ENCODE assay signal across 8 cellular contexts in genomic region chr17:64506201-64506575, GRCh38. TPM values are rescaled to one million over a fixed set of nuclear protein-coding genes. Genes with fewer than 3 reads are reported as not detected.
DNase-seq lines count a peak whose midpoint lies in the region; ATAC-seq and TF ChIP-seq lines count a peak whose summit lies in the region.

TSS of gene DDX5 (minus strand) at chr17:64506289. CDS start at chr17:64506119, 170 bp downstream.

- H4K8ac ChIP-seq in IMR-90 (ENCODE audit: low read depth in 2 of 2, low read length in 2 of 2), result peak within 1 kb of the TSS; percentile 93 to 98

- H3K27me3 Mint-ChIP-seq in Calu3 (ENCODE audit: unreplicated experiment), result no peaks in the 10 kb centered on the region

- in situ Hi-C loops in IMR-90 (cut with MboI; ENCODE audit: low sequenced_read_pairs), result no loop called here

- H3K4me1 Mint-ChIP-seq in Calu3 (ENCODE audit: low read depth, unreplicated experiment), result peaks cover 19% of the 10 kb centered on the region

- CTCF ChIA-PET in Calu3 (lab: Charles Lee), result interaction anchor here (0.6 to 1.0 kb wide), 4 partner anchors 10 to 894 kb away, joined by 3 to 11 read pairs (median 4); no protein-coding TSS in a partner anchor
- CTCF ChIA-PET in IMR-90 (lab: Yijun Ruan, JAX), result interaction anchor here (1.5 kb wide), 1 partner anchor 15 kb away, joined by 5 read pairs; no protein-coding TSS in a partner anchor

- TF ChIP-seq CTCF in Calu3 (IDR thresholded peaks at IDR 0.05; ENCODE audit: unreplicated experiment), result no peak
- TF ChIP-seq CTCF in IMR-90 (conservative IDR thresholded peaks at IDR 0.05; ENCODE audit: low read depth, low read length), result no peak
- no peak for TF ChIP-seq CTCF in mucosa of descending colon (IDR thresholded peaks at IDR 0.05)

- peak within 1 kb of the TSS; percentile 94 for H3K9ac ChIP-seq in IMR-90 (ENCODE audit: low read depth, low read length)

- H2BK20ac ChIP-seq in IMR-90 (ENCODE audit: low read depth, low read length), result no peak within 1 kb of the TSS

- H4K5ac ChIP-seq in IMR-90 (ENCODE audit: low read depth, low read length), result peak within 1 kb of the TSS; percentile 77

- H3K9me1 ChIP-seq in IMR-90 (ENCODE audit: insufficient read depth, low read length), result peaks cover 7% of the 10 kb centered on the region

- H4K91ac ChIP-seq in IMR-90 (ENCODE audit: insufficient read depth, low read depth, low read length), result peak within 1 kb of the TSS; percentile 98

- dilution Hi-C loops in IMR-90 (cut with HindIII; ENCODE audit: low sequenced_read_pairs, unreplicated experiment), result no loop called here

- H3K36me3 Mint-ChIP-seq in Calu3 (ENCODE audit: insufficient read depth, unreplicated experiment), result peaks cover 89% of the 10 kb centered on the region

- H2AFZ ChIP-seq in IMR-90 (replicated peaks; ENCODE audit: low read length, poor library complexity), result peak within 1 kb of the TSS; percentile 91

- H3K9me3 ChIP-seq in IMR-90 (ENCODE audit: control insufficient read depth, insufficient read depth, low read length), result no peaks in the 10 kb centered on the region
- H3K9me3 ChIP-seq in mucosa of descending colon, result no peaks in the 10 kb centered on the region

- peak; percentile 99 for TF ChIP-seq POLR2A in IMR-90 (IDR thresholded peaks at IDR 0.05; ENCODE audit: low read depth, low read length)

- H2BK5ac ChIP-seq in IMR-90 (ENCODE audit: low read depth, low read length, poor library complexity, severe bottlenecking), result peak within 1 kb of the TSS; percentile 93

- peak; percentile 96 for DNase-seq in Calu3
- peak; percentile 94 for DNase-seq in IMR-90
- DNase-seq in OCI-M2 (lab: John Stamatoyannopoulos, UW; ENCODE audit: unreplicated experiment), result peak; percentile 92
- DNase-seq in activated T-cell treated with anti-CD3 and anti-CD28 coated beads for 24 hours (ENCODE audit: low read depth), result peak; percentile 96
- DNase-seq in epithelial cell of prostate (ENCODE audit: low read depth, low spot score), result peak; percentile 98
- peak; percentile 98 to 99 (median 99) for DNase-seq in mucosa of descending colon
- peak; percentile 95 to 96 for DNase-seq in stimulated activated CD8-positive, alpha-beta memory T cell treated with anti-CD3 and anti-CD28 coated beads, Interleukin-4, amount 100 ng/mL, for 1 hour (ENCODE audit: low read depth in 2 of 2, low spot score in 1 of 2)

- POLR2A ChIA-PET in IMR-90 (lab: Charles Lee; ENCODE audit: unreplicated experiment), result interaction anchor here (0.7 to 1.2 kb wide), 6 partner anchors 15 to 688 kb away, joined by 3 to 12 read pairs (median 3); no protein-coding TSS in a partner anchor

- H3K4me3 Mint-ChIP-seq in Calu3 (ENCODE audit: low read depth, unreplicated experiment), result peak within 1 kb of the TSS; percentile 86

- peak within 1 kb of the TSS; percentile 99 for H3K14ac ChIP-seq in IMR-90 (replicated peaks; ENCODE audit: low read depth, low read length)

- peak within 1 kb of the TSS; percentile 99 for H3K23ac ChIP-seq in IMR-90 (ENCODE audit: low read depth, low read length)

- intact Hi-C loops in Calu3 (cut with micrococcal nuclease; ENCODE audit: unreplicated experiment), result no loop called here
- intact Hi-C loops in IMR-90 (cut with micrococcal nuclease), result no loop called here
- intact Hi-C loops in mucosa of descending colon (cut with DNase I, micrococcal nuclease), result no loop called here

- H3K4me2 ChIP-seq in IMR-90 (ENCODE audit: low read depth, low read length), result peak within 1 kb of the TSS; percentile 94

- H3K4me3 ChIP-seq in IMR-90 (ENCODE audit: insufficient read depth, low read depth, low read length) (peak within 1 kb of the TSS; percentile 93), mucosa of descending colon (peak within 1 kb of the TSS; percentile 99)

- H2BK120ac ChIP-seq in IMR-90 (ENCODE audit: low read depth, low read length), result peak within 1 kb of the TSS; percentile 61

- H2AK9ac ChIP-seq in IMR-90 (replicated peaks; ENCODE audit: low read depth, low read length, poor library complexity), result peak within 1 kb of the TSS; percentile 100

- H3K18ac ChIP-seq in IMR-90 (ENCODE audit: low read depth, low read length), result peak within 1 kb of the TSS; percentile 88

- H3K27ac Mint-ChIP-seq in Calu3 (ENCODE audit: unreplicated experiment), result peak within 1 kb of the TSS; percentile 99

- ATAC-seq in GM21515 (IDR thresholded peaks at IDR 0.05; ENCODE audit: unreplicated experiment), result peak; percentile 62
- peak; percentile 66 for ATAC-seq in IMR-90 (ENCODE audit: low read depth)
- ATAC-seq in mucosa of descending colon, result peak; percentile 88

- no peaks in the 10 kb centered on the region for H3K9me3 Mint-ChIP-seq in Calu3 (ENCODE audit: low read depth, unreplicated experiment)

- H3K56ac ChIP-seq in IMR-90 (ENCODE audit: extremely low read depth, insufficient read depth, low read length), result peak within 1 kb of the TSS; percentile 98

- peak within 1 kb of the TSS; percentile 98 for H2AK5ac ChIP-seq in IMR-90 (ENCODE audit: low read depth, low read length)

- peaks cover 41% of the 10 kb centered on the region for H3K36me3 ChIP-seq in IMR-90 (ENCODE audit: control insufficient read depth, insufficient read depth, low read length)
- H3K36me3 ChIP-seq in mucosa of descending colon (ENCODE audit: low read depth), result peaks cover 34% of the 10 kb centered on the region

- H3K27ac ChIP-seq in IMR-90 (ENCODE audit: insufficient read depth, low read length) (peak within 1 kb of the TSS; percentile 94), epithelial cell of prostate (peak within 1 kb of the TSS; percentile 97)

- TF ChIP-seq RAD21 in IMR-90 (IDR thresholded peaks at IDR 0.05; ENCODE audit: low read length), result no peak

- H3K4me1 ChIP-seq in IMR-90 (ENCODE audit: control insufficient read depth, insufficient read depth, low read length) (peaks cover 2% of the 10 kb centered on the region; the same call in 1 of the 2 replicates), mucosa of descending colon (ENCODE audit: low read depth) (peaks cover 28% of the 10 kb centered on the region)

- WGBS in IMR-90 (ENCODE audit: extremely low coverage in 2 of 2, insufficient read length in 1 of 2), 2 experiments, result 2% methylated on average over 6 of the region's 31 CpGs; no CpG with 5 or more reads in 1 of the 2 experiments

- peaks cover 73% of the 10 kb centered on the region for H4K20me1 ChIP-seq in IMR-90 (ENCODE audit: insufficient read depth, low read length)

- H3K4ac ChIP-seq in IMR-90 (ENCODE audit: low read depth, low read length), result peak within 1 kb of the TSS; percentile 99

- peaks cover 21 to 62% of the 10 kb centered on the region in 2 experiments for H3K79me1 ChIP-seq in IMR-90 (ENCODE audit: low read depth in 1 of 2, low read length in 2 of 2)

- peak within 1 kb of the TSS; percentile 17; the same call in 1 of the 3 replicates for H2BK15ac ChIP-seq in IMR-90 (ENCODE audit: low read depth, low read length)

- BruUV-seq in Calu3 (replicated peaks; lab: Mats Ljungman, UMichigan), result no TSS peak
- no TSS peak for BruUV-seq in IMR-90 (replicated peaks; lab: Mats Ljungman, UMichigan)

- H3K27me3 ChIP-seq in IMR-90 (ENCODE audit: control insufficient read depth, insufficient read depth, low read length), result no peaks in the 10 kb centered on the region

TF ChIP-seq in IMR-90, 13 proteins besides CTCF, POLR2A, EP300 and RAD21:
- peak; percentile 55; the same call in 1 of the 2 replicates for TF ChIP-seq NFE2L2 (IDR thresholded peaks at IDR 0.05; ENCODE audit: low read depth, low read length)
- peak; percentile 90; the same call in 1 of the 2 replicates for TF ChIP-seq MAZ (IDR thresholded peaks at IDR 0.05; ENCODE audit: borderline replicate concordance, low read depth, low read length)
- peak; percentile 8; the same call in 1 of the 2 replicates for TF ChIP-seq FOS (IDR thresholded peaks at IDR 0.05; ENCODE audit: low read depth, low read length)
- TF ChIP-seq MAFK (IDR thresholded peaks at IDR 0.05; ENCODE audit: low read depth, low read length), result no peak
- TF ChIP-seq CEBPB (IDR thresholded peaks at IDR 0.05; ENCODE audit: low read depth, low read length), result peak; percentile 68
- no peak; the same call in 1 of the 2 replicates for TF ChIP-seq CHD1 (IDR thresholded peaks at IDR 0.05; ENCODE audit: low read depth, low read length)
- no peak for TF ChIP-seq SMC3 (IDR thresholded peaks at IDR 0.05; ENCODE audit: low read depth, low read length)

RNA-seq across cellular contexts. Expression of gene DDX5, which starts in this region (rescaled TPM):
- 384 and 477 TPM in 2 replicates for total RNA-seq in Calu3 (2022)
- total RNA-seq in IMR-90 (2012; rRNA removed), result 253 and 330 TPM in 2 replicates
- 781 and 848 TPM in 2 replicates for polyA plus RNA-seq in IMR-90 (2012; rRNA removed)
- 975 and 1,133 TPM in 2 replicates for polyA plus RNA-seq in IMR-90 (2012; cell fraction: cytosol; rRNA removed)
- polyA plus RNA-seq in IMR-90 (2012; cell fraction: nucleus; rRNA removed; ENCODE audit: low replicate concordance), result 2,426 and 5,868 TPM in 2 replicates
- 100 to 1,000 TPM; 464 to 736 (median 551) TPM for total RNA-seq in mucosa of descending colon

Comparison
In these comparisons a context has a peak if more than half of its experiments do, and no peak if none do; other contexts are left out.
1. Peak in every context shown above with its lines: DNase-seq, ATAC-seq, H3K4me3 ChIP-seq and H3K27ac ChIP-seq.